Comparison of ENCODE assay signal across 20 cellular contexts in genomic region chr13:36553501-36553900, GRCh38.
"Had no signal": no experiment of that assay in that cellular context is flagged by ENCODE, and none has a peak within 500 bp of the region (broad histone marks: within the 10 kb centered on the region; RNA-seq: fewer than 3 reads in every experiment).

No MANE protein-coding gene starts in this region.

- H3K4me1 ChIP-seq: psoas muscle, right atrium auricular region had no signal

- H3K4me3 ChIP-seq: coronary artery, heart left ventricle, ovary, psoas muscle, right atrium auricular region, thyroid gland had no signal

- H3K27me3 ChIP-seq: heart left ventricle, ovary, right atrium auricular region, thyroid gland had no signal

- DNase-seq: activated B cell treated with CpG ODN at 0.5 μM for 24 hours; activated CD4-positive, alpha-beta T cell treated with anti-CD3 and anti-CD28 coated beads for 36 hours; activated CD4-positive, alpha-beta T cell treated with anti-CD3 and anti-CD28 coated beads, Interleukin-2, amount 50 U/mL, for 48 hours; activated naive CD4-positive, alpha-beta T cell treated with Interleukin-2 at 50 U/mL for 16 hours; activated naive CD8-positive, alpha-beta T cell treated with anti-CD3 and anti-CD28 coated beads, Interleukin-2, amount 10 ng/mL, durations not matched to agents 7 days and 5 days; activated T-cell treated with anti-CD3 and anti-CD28 coated beads, Interleukin-2, amount 50 U/mL, for 48 hours; amygdala; cerebellar nuclear complex; heart left ventricle; islet precursor cell; left cardiac atrium; ovary; psoas muscle; stimulated activated CD4-positive, alpha-beta T cell treated with anti-CD3 and anti-CD28 coated beads, Interleukin-12 subunit alpha, Interleukin-12 subunit beta, amount 100 ng/mL, for 4 hours; stimulated activated CD4-positive, alpha-beta T cell treated with anti-CD3 and anti-CD28 coated beads, Interleukin-4, amount 100 ng/mL, for 4 hours; stimulated activated naive CD8-positive, alpha-beta T cell treated with anti-CD3 and anti-CD28 coated beads, Interleukin-15, Interleukin-2, amounts not matched to agents 100 U/mL and 50 U/mL, for 24 hours; thyroid gland had no signal

- ATAC-seq: activated CD4-positive, alpha-beta T cell treated with anti-CD3 and anti-CD28 coated beads for 36 hours; heart left ventricle; left cardiac atrium; psoas muscle; stimulated activated naive CD8-positive, alpha-beta T cell treated with anti-CD3 and anti-CD28 coated beads, Interleukin-15, Interleukin-2, amounts not matched to agents 100 U/mL and 50 U/mL, for 24 hours had no signal

- H3K36me3 ChIP-seq: heart left ventricle, ovary, right atrium auricular region, thyroid gland had no signal

- H3K27ac ChIP-seq: coronary artery, epithelial cell of prostate, heart left ventricle, ovary, psoas muscle, right atrium auricular region, thyroid gland had no signal

- H3K9me3 ChIP-seq: heart left ventricle, ovary, psoas muscle, right atrium auricular region, thyroid gland had no signal
